Comparison of ENCODE assay signal across 26 cellular contexts in genomic region chr15:27990411-27991338, GRCh38.
DNase-seq lines count a peak whose midpoint lies in the region; ATAC-seq and TF ChIP-seq lines count a peak whose summit lies in the region.
"Had no signal": no experiment of that assay in that cellular context is flagged by ENCODE, and none has a peak within 500 bp of the region (broad histone marks: within the 10 kb centered on the region; RNA-seq: fewer than 3 reads in every experiment).

No MANE protein-coding gene starts in this region.

- H3K9me3 ChIP-seq in Caco-2: no peaks in the 10 kb centered on the region
- H3K9me3 ChIP-seq in T-helper 17 cell (ENCODE audit: control insufficient read depth, low read length, poor library complexity, severe bottlenecking): no peaks in the 10 kb centered on the region
- H3K9me3 ChIP-seq: BLaER1, body of pancreas, heart right ventricle, spleen, suprapubic skin had no signal

- H3K36me3 Mint-ChIP-seq in Caco-2 (ENCODE audit: insufficient read depth, unreplicated experiment) (no peaks in the 10 kb centered on the region), glutamatergic neuron (ENCODE audit: unreplicated experiment) (no peaks in the 10 kb centered on the region), T-helper 17 cell (ENCODE audit: low read depth) (peaks cover 3% of the 10 kb centered on the region)
- H3K36me3 Mint-ChIP-seq: stimulated activated effector memory CD8-positive, alpha-beta T cell treated with anti-CD3 and anti-CD28 coated beads, Interleukin-12 subunit alpha, Interleukin-12 subunit beta, amount 100 ng/mL, for 72 hours had no signal

- H3K27me3 Mint-ChIP-seq in Caco-2 (ENCODE audit: insufficient read depth, unreplicated experiment) (peaks cover 6% of the 10 kb centered on the region), glutamatergic neuron (ENCODE audit: unreplicated experiment) (peaks cover 6% of the 10 kb centered on the region), T-helper 17 cell (peaks cover 12% of the 10 kb centered on the region)

- intact Hi-C loops in Caco-2 (cut with micrococcal nuclease; ENCODE audit: unreplicated experiment): no loop called here

- no peaks in the 10 kb centered on the region for H3K27me3 ChIP-seq in Caco-2 (replicated peaks; ENCODE audit: control insufficient read depth, insufficient read depth, low read length)
- no peaks in the 10 kb centered on the region for H3K27me3 ChIP-seq in H7 (ENCODE audit: control insufficient read depth, insufficient read depth, low read length)
- H3K27me3 ChIP-seq: BLaER1, body of pancreas, spleen, suprapubic skin had no signal

- no peaks in the 10 kb centered on the region for H3K4me1 ChIP-seq in Caco-2
- H3K4me1 ChIP-seq: BLaER1, body of pancreas, heart right ventricle, spleen, suprapubic skin had no signal

- no TSS peak for BruUV-seq in Caco-2 (replicated peaks; lab: Mats Ljungman, UMichigan)

- H3K4me3 Mint-ChIP-seq in Caco-2 (ENCODE audit: unreplicated experiment) (no peak overlapping the region), glutamatergic neuron (ENCODE audit: unreplicated experiment) (peak overlapping the region; percentile 31), T-helper 17 cell (no peak overlapping the region)
- H3K4me3 Mint-ChIP-seq: activated T-cell treated with anti-CD3 and anti-CD28 coated beads, Interleukin-2, amount 50 U/mL, for 24 hours; naive thymus-derived CD4-positive, alpha-beta T cell; stimulated activated effector memory CD8-positive, alpha-beta T cell treated with anti-CD3 and anti-CD28 coated beads, Interleukin-12 subunit alpha, Interleukin-12 subunit beta, amount 100 ng/mL, for 72 hours had no signal

- H3K9me3 Mint-ChIP-seq in Caco-2 (ENCODE audit: unreplicated experiment) (peaks cover 10% of the 10 kb centered on the region), glutamatergic neuron (ENCODE audit: unreplicated experiment) (peaks cover 11% of the 10 kb centered on the region)
- H3K9me3 Mint-ChIP-seq: activated T-cell treated with anti-CD3 and anti-CD28 coated beads, Interleukin-2, amount 50 U/mL, for 24 hours had no signal

- DNase-seq in Caco-2 (no peak), NCI-H1417 (lab: John Stamatoyannopoulos, UW) (peak in 2 of 3 experiments; percentile 86 to 98), NCI-H69 (lab: John Stamatoyannopoulos, UW) (peak; percentile 92), glutamatergic neuron (no peak), H7 (no peak), hippocampal formation (lab: John Stamatoyannopoulos, UW) (no peak), islet precursor cell (no peak), T-helper 17 cell (no peak)
- DNase-seq: activated CD4-positive, alpha-beta T cell treated with anti-CD3 and anti-CD28 coated beads for 1 hour; activated T-cell treated with anti-CD3 and anti-CD28 coated beads, Interleukin-2, amount 50 U/mL, for 24 hours; body of pancreas; Calu3; effector CD8-positive, alpha-beta T cell; heart right ventricle; Kasumi-1; left cardiac atrium; MV-4-11; naive thymus-derived CD4-positive, alpha-beta T cell; NCI-H2081 treated with DMSO at 0.1 percent for 48 hours; NK-92 treated with Interleukin-12 subunit alpha and Interleukin-12 subunit beta, amount 100 ng/mL, for 24 hours; SIG-M5; spleen; stimulated activated CD4-positive, alpha-beta T cell treated with anti-CD3 and anti-CD28 coated beads, Interleukin-2, amount 100 ng/mL, for 48 hours had no signal

- CTCF ChIA-PET in Caco-2 (lab: Charles Lee): no interaction called here

- no peak overlapping the region for H3K4me3 ChIP-seq in Caco-2 (ENCODE audit: low read depth, low read length)
- H3K4me3 ChIP-seq in H7 (ENCODE audit: insufficient read depth, low read depth, low read length): no peak overlapping the region
- H3K4me3 ChIP-seq: BLaER1, body of pancreas, heart right ventricle, spleen, suprapubic skin had no signal

- H3K4me1 Mint-ChIP-seq in Caco-2 (ENCODE audit: low read depth, unreplicated experiment) (no peaks in the 10 kb centered on the region), glutamatergic neuron (ENCODE audit: low read depth, unreplicated experiment) (peaks cover 39% of the 10 kb centered on the region), T-helper 17 cell (no peaks in the 10 kb centered on the region)
- H3K4me1 Mint-ChIP-seq: naive thymus-derived CD4-positive, alpha-beta T cell; stimulated activated effector memory CD8-positive, alpha-beta T cell treated with anti-CD3 and anti-CD28 coated beads, Interleukin-12 subunit alpha, Interleukin-12 subunit beta, amount 100 ng/mL, for 72 hours had no signal

- no peak for ATAC-seq in T-helper 17 cell
- ATAC-seq: body of pancreas; heart right ventricle; naive thymus-derived CD4-positive, alpha-beta T cell; stimulated activated effector memory CD8-positive, alpha-beta T cell treated with anti-CD3 and anti-CD28 coated beads, Interleukin-12 subunit alpha, Interleukin-12 subunit beta, amount 100 ng/mL, for 72 hours had no signal

- no peak for TF ChIP-seq CTCF in Caco-2 (IDR thresholded peaks at IDR 0.05; ENCODE audit: insufficient read depth in 1 of 2, low read depth in 1 of 2, low read length in 1 of 2, severe bottlenecking in 1 of 2, unreplicated experiment in 1 of 2)
- no peak for TF ChIP-seq CTCF in glutamatergic neuron (IDR thresholded peaks at IDR 0.05; ENCODE audit: partially characterized antibody, unreplicated experiment)

- H3K27ac Mint-ChIP-seq in Caco-2 (ENCODE audit: unreplicated experiment): peak overlapping the region; percentile 20
- peak overlapping the region; percentile 78 for H3K27ac Mint-ChIP-seq in glutamatergic neuron (ENCODE audit: unreplicated experiment)
- no peak overlapping the region for H3K27ac Mint-ChIP-seq in T-helper 17 cell
- H3K27ac Mint-ChIP-seq: activated T-cell treated with anti-CD3 and anti-CD28 coated beads, Interleukin-2, amount 50 U/mL, for 24 hours; naive thymus-derived CD4-positive, alpha-beta T cell; stimulated activated effector memory CD8-positive, alpha-beta T cell treated with anti-CD3 and anti-CD28 coated beads, Interleukin-12 subunit alpha, Interleukin-12 subunit beta, amount 100 ng/mL, for 72 hours had no signal

- H3K36me3 ChIP-seq in Caco-2 (ENCODE audit: control insufficient read depth, insufficient read depth, low read length) (no peaks in the 10 kb centered on the region), H7 (replicated peaks; ENCODE audit: control insufficient read depth, insufficient read depth, low read length) (no peaks in the 10 kb centered on the region)
- H3K36me3 ChIP-seq: BLaER1, heart right ventricle, spleen, suprapubic skin had no signal

- POLR2A ChIA-PET in Caco-2 (lab: Charles Lee): no interaction called here

Comparison
In these comparisons a context has a peak if more than half of its experiments do, and no peak if none do; other contexts are left out.
1. DNase-seq: peak in NCI-H1417 (2 of 3) and NCI-H69 (single experiment); none in Caco-2 (0 of 2), glutamatergic neuron (single experiment), H7 (single experiment), hippocampal formation (0 of 2), islet precursor cell (single experiment) and T-helper 17 cell (0 of 3).